7 cellular contexts compared by ENCODE assay signal in the genomic region with DNA sequence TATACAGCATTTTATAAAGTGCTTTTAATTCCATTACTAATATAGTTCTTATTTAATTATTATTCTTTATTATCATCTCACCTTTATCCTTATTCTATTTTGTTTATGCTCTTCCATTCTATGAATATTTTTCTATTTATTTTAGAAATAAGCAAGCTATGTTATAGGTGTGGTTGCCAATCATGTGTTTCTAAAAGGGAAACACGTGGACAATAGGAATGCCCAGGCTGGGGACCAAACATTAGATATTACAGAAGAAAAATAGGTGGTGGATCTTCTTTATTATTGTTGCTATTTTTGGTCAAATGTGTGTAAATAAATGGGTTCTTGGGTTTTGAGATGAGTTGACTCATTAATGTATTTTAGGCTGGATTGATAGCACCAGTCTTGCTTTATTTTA.
"Had no signal": no experiment of that assay in that cellular context is flagged by ENCODE, and none has a peak within 500 bp of the region (broad histone marks: within the 10 kb centered on the region; RNA-seq: fewer than 3 reads in every experiment).

No MANE protein-coding gene starts in this region.

- FAIRE-seq: HTR-8/SVneo, K562 had no signal

- H3K27ac ChIP-seq: HL-60, KMS-11 had no signal

- H3K9ac ChIP-seq: KMS-11 had no signal

- ATAC-seq: K562 had no signal

- DNase-seq: IMR-90, KBM-7, KG1 had no signal

- H3K4me3 ChIP-seq: K562 had no signal

- H3K4me2 ChIP-seq: KMS-11 had no signal
